Comparison of ENCODE assay signal across 3 cellular contexts in genomic region chr13:37075164-37075563, GRCh38.
TF ChIP-seq lines count a peak whose summit lies in the region.

No MANE protein-coding gene starts in this region.

TF ChIP-seq in GM23338, 12 proteins besides CTCF, POLR2A, EP300 and RAD21 (continues in another document):
- TF ChIP-seq EZH2phosphoT487 (IDR thresholded peaks at IDR 0.05; ENCODE audit: unreplicated experiment) (no peak), ETS1 (IDR thresholded peaks at IDR 0.05) (no peak), NANOG (IDR thresholded peaks at IDR 0.05; ENCODE audit: borderline replicate concordance) (no peak), REST (IDR thresholded peaks at IDR 0.05; ENCODE audit: unreplicated experiment) (no peak), STAT1 (IDR thresholded peaks at IDR 0.05; ENCODE audit: unreplicated experiment) (no peak), JUNB (IDR thresholded peaks at IDR 0.05; ENCODE audit: unreplicated experiment) (no peak), ZNF114 (CRISPR knock-in tag; IDR thresholded peaks at IDR 0.05) (no peak), POLR2AphosphoS5 (IDR thresholded peaks at IDR 0.05; ENCODE audit: low read depth) (no peak), EZH2 (IDR thresholded peaks at IDR 0.05; ENCODE audit: low read depth, unreplicated experiment) (no peak), CREB1 (CRISPR knock-in tag; IDR thresholded peaks at IDR 0.05; ENCODE audit: low read depth) (no peak), ZNF331 (CRISPR knock-in tag; IDR thresholded peaks at IDR 0.05; ENCODE audit: low read depth) (no peak)

TF ChIP-seq in WTC11, 78 proteins besides CTCF, POLR2A, EP300 and RAD21:
- TF ChIP-seq ATF1 (CRISPR knock-in tag; IDR thresholded peaks at IDR 0.05) (no peak), IRF1 (CRISPR knock-in tag; IDR thresholded peaks at IDR 0.05) (no peak), NR1H2 (CRISPR knock-in tag; IDR thresholded peaks at IDR 0.05) (no peak), KAT7 (CRISPR knock-in tag; IDR thresholded peaks at IDR 0.05; ENCODE audit: borderline replicate concordance) (no peak), JAZF1 (CRISPR knock-in tag; IDR thresholded peaks at IDR 0.05) (no peak), NR3C1 (CRISPR knock-in tag; conservative IDR thresholded peaks at IDR 0.05; ENCODE audit: low read depth) (no peak)

TF ChIP-seq in endothelial cell of umbilical vein, 7 proteins besides CTCF, POLR2A, EP300 and RAD21:
- no peak for TF ChIP-seq FOS (IDR thresholded peaks at IDR 0.05; ENCODE audit: borderline replicate concordance, insufficient read depth, low read length)
- no peak for TF ChIP-seq JUN (IDR thresholded peaks at IDR 0.05; ENCODE audit: borderline replicate concordance, insufficient read depth, insufficient read length, low read depth)
- no peak for TF ChIP-seq MYC (IDR thresholded peaks at IDR 0.05; ENCODE audit: low read depth, low read length)
- TF ChIP-seq MAX (IDR thresholded peaks at IDR 0.05; ENCODE audit: insufficient read depth, insufficient read length) = no peak
- TF ChIP-seq GATA2 (IDR thresholded peaks at IDR 0.05; ENCODE audit: insufficient read depth, insufficient read length, low read depth, low read length) = no peak
- TF ChIP-seq EZH2 (IDR thresholded peaks at IDR 0.05; ENCODE audit: borderline replicate concordance, low read depth, low read length, severe bottlenecking) = no peak
- no peak for TF ChIP-seq POLR2AphosphoS5 (IDR thresholded peaks at IDR 0.05; ENCODE audit: insufficient read depth, low read depth, low read length)
